Comparison of ENCODE assay signal across 32 cellular contexts in genomic region chr2:80244905-80245584, GRCh38. TPM values are rescaled to one million over a fixed set of nuclear protein-coding genes. Genes with fewer than 3 reads are reported as not detected.
DNase-seq lines count a peak whose midpoint lies in the region; ATAC-seq and TF ChIP-seq lines count a peak whose summit lies in the region.
"Had no signal": no experiment of that assay in that cellular context is flagged by ENCODE, and none has a peak within 500 bp of the region (broad histone marks: within the 10 kb centered on the region; RNA-seq: fewer than 3 reads in every experiment).

No MANE protein-coding gene starts in this region.

- H4K20me1 ChIP-seq in OCI-LY7 (ENCODE audit: insufficient read depth, low read length) (no peaks in the 10 kb centered on the region), neural progenitor cell (ENCODE audit: low read depth) (no peaks in the 10 kb centered on the region)

- peak overlapping the region; percentile 75 for H3K27ac Mint-ChIP-seq in neural progenitor cell
- no peak overlapping the region for H3K27ac Mint-ChIP-seq in WTC11
- H3K27ac Mint-ChIP-seq: activated B cell treated with CpG ODN at 0.5 μM for 24 hours; activated T-cell treated with anti-CD3 and anti-CD28 coated beads, Interleukin-2, amount 50 U/mL, for 24 hours; CD4-positive, CD25-positive, alpha-beta regulatory T cell; effector memory CD8-positive, alpha-beta T cell; immature natural killer cell; natural killer cell treated with Interleukin-12 subunit alpha and Interleukin-12 subunit beta and Interleukin-15 and Interleukin-18, amount 100 ng/mL, for 72 hours; stimulated activated effector memory CD8-positive, alpha-beta T cell treated with anti-CD3 and anti-CD28 coated beads, Interleukin-12 subunit alpha, Interleukin-12 subunit beta, amount 100 ng/mL, for 72 hours had no signal

- no peaks in the 10 kb centered on the region for H3K9me3 ChIP-seq in OCI-LY7 (ENCODE audit: low read length)
- no peaks in the 10 kb centered on the region for H3K9me3 ChIP-seq in neural progenitor cell (ENCODE audit: low read depth)
- H3K9me3 ChIP-seq: SJCRH30, upper lobe of left lung had no signal

- H3K4me2 ChIP-seq in OCI-LY7 (ENCODE audit: low read length) (0 out of 2 replicates have a peak overlapping the region, but pooled peaks have one; percentile 26), neural progenitor cell (no peak overlapping the region)
- H3K4me2 ChIP-seq: KMS-11 had no signal

- no peaks in the 10 kb centered on the region for H3K36me3 ChIP-seq in OCI-LY7 (ENCODE audit: insufficient read depth, low read length)
- no peaks in the 10 kb centered on the region for H3K36me3 ChIP-seq in neural progenitor cell
- H3K36me3 ChIP-seq: SJCRH30, upper lobe of left lung had no signal

- H3K27ac ChIP-seq in OCI-LY7 (ENCODE audit: low read depth, low read length, poor library complexity, severe bottlenecking) (no peak overlapping the region), neural progenitor cell (no peak overlapping the region)
- H3K27ac ChIP-seq: HL-60, KMS-11, SJCRH30, upper lobe of left lung had no signal

- H3K4me1 ChIP-seq in OCI-LY7 (ENCODE audit: insufficient read depth, low read length, poor library complexity, severe bottlenecking) (no peaks in the 10 kb centered on the region), neural progenitor cell (no peaks in the 10 kb centered on the region)
- H3K4me1 ChIP-seq: SJCRH30 had no signal

- intact Hi-C loops in OCI-LY7 (cut with micrococcal nuclease; ENCODE audit: unreplicated experiment), result no loop called here

- no peak overlapping the region for H3K9ac ChIP-seq in neural progenitor cell
- H3K9ac ChIP-seq: KMS-11 had no signal

- no peak for TF ChIP-seq CTCF in OCI-LY7 (conservative IDR thresholded peaks at IDR 0.05; ENCODE audit: low read length)
- TF ChIP-seq CTCF in neural progenitor cell (IDR thresholded peaks at IDR 0.05), result no peak
- TF ChIP-seq CTCF in WTC11 (IDR thresholded peaks at IDR 0.05), result no peak

- H3K36me3 Mint-ChIP-seq in neural progenitor cell (peaks cover 2% of the 10 kb centered on the region), WTC11 (no peaks in the 10 kb centered on the region)
- H3K36me3 Mint-ChIP-seq: CD4-positive, CD25-positive, alpha-beta regulatory T cell; immature natural killer cell; natural killer cell treated with Interleukin-12 subunit alpha and Interleukin-12 subunit beta and Interleukin-15 and Interleukin-18, amount 100 ng/mL, for 72 hours; stimulated activated effector memory CD8-positive, alpha-beta T cell treated with anti-CD3 and anti-CD28 coated beads, Interleukin-12 subunit alpha, Interleukin-12 subunit beta, amount 100 ng/mL, for 72 hours had no signal

- no peaks in the 10 kb centered on the region for H3K79me2 ChIP-seq in OCI-LY7 (ENCODE audit: insufficient read depth, low read depth, low read length)
- no peaks in the 10 kb centered on the region for H3K79me2 ChIP-seq in neural progenitor cell (ENCODE audit: low read depth)

- ATAC-seq in HG03432 (IDR thresholded peaks at IDR 0.05; ENCODE audit: unreplicated experiment) (peak; percentile 57), GM18511 (IDR thresholded peaks at IDR 0.05; ENCODE audit: unreplicated experiment) (no peak), WTC11 (no peak)
- ATAC-seq: effector memory CD8-positive, alpha-beta T cell; left cardiac atrium; natural killer cell treated with Interleukin-12 subunit alpha and Interleukin-12 subunit beta and Interleukin-15 and Interleukin-18, amount 100 ng/mL, for 72 hours; stimulated activated effector memory CD8-positive, alpha-beta T cell treated with anti-CD3 and anti-CD28 coated beads, Interleukin-12 subunit alpha, Interleukin-12 subunit beta, amount 100 ng/mL, for 72 hours had no signal

- H3K9me3 Mint-ChIP-seq in neural progenitor cell (no peaks in the 10 kb centered on the region), WTC11 (no peaks in the 10 kb centered on the region)

- no peak overlapping the region for H3K4me3 ChIP-seq in OCI-LY7 (ENCODE audit: low read depth, low read length, poor library complexity, severe bottlenecking)
- no peak overlapping the region for H3K4me3 ChIP-seq in neural progenitor cell
- H3K4me3 ChIP-seq: SJCRH30, upper lobe of left lung had no signal

- H2AFZ ChIP-seq in OCI-LY7 (ENCODE audit: low read length) (no peak overlapping the region), neural progenitor cell (replicated peaks) (no peak overlapping the region)

- H3K9me2 ChIP-seq in OCI-LY7 (ENCODE audit: insufficient read depth, low read length), result no peaks in the 10 kb centered on the region

- no peaks in the 10 kb centered on the region for H3F3A ChIP-seq in neural progenitor cell (ENCODE audit: low read depth)

- CTCF ChIA-PET in OCI-LY7 (lab: Charles Lee; ENCODE audit: unreplicated experiment) (no interaction called here), WTC11 (lab: Charles Lee) (no interaction called here)

- H3K4me3 Mint-ChIP-seq in neural progenitor cell, result no peak overlapping the region
- no peak overlapping the region for H3K4me3 Mint-ChIP-seq in WTC11
- H3K4me3 Mint-ChIP-seq: activated B cell treated with CpG ODN at 0.5 μM for 24 hours; activated T-cell treated with anti-CD3 and anti-CD28 coated beads, Interleukin-2, amount 50 U/mL, for 24 hours; CD4-positive, CD25-positive, alpha-beta regulatory T cell; effector memory CD8-positive, alpha-beta T cell; immature natural killer cell; natural killer cell treated with Interleukin-12 subunit alpha and Interleukin-12 subunit beta and Interleukin-15 and Interleukin-18, amount 100 ng/mL, for 72 hours; stimulated activated effector memory CD8-positive, alpha-beta T cell treated with anti-CD3 and anti-CD28 coated beads, Interleukin-12 subunit alpha, Interleukin-12 subunit beta, amount 100 ng/mL, for 72 hours had no signal

- H3K27me3 Mint-ChIP-seq in neural progenitor cell (ENCODE audit: insufficient read depth, low read depth), result no peaks in the 10 kb centered on the region
- no peaks in the 10 kb centered on the region for H3K27me3 Mint-ChIP-seq in WTC11 (ENCODE audit: low read depth)
- H3K27me3 Mint-ChIP-seq: activated B cell treated with CpG ODN at 0.5 μM for 24 hours; activated T-cell treated with anti-CD3 and anti-CD28 coated beads, Interleukin-2, amount 50 U/mL, for 24 hours; CD4-positive, CD25-positive, alpha-beta regulatory T cell; effector memory CD8-positive, alpha-beta T cell; natural killer cell treated with Interleukin-12 subunit alpha and Interleukin-12 subunit beta and Interleukin-15 and Interleukin-18, amount 100 ng/mL, for 72 hours had no signal

- no TSS peak for BruUV-seq in OCI-LY7 (replicated peaks; lab: Mats Ljungman, UMichigan)

- POLR2A ChIA-PET in OCI-LY7 (lab: Charles Lee), result no interaction called here
- POLR2A ChIA-PET in WTC11 (lab: Charles Lee), result interaction anchor here (0.6 kb wide), 1 partner anchor 900 kb away, joined by 3 read pairs; no protein-coding TSS in a partner anchor

- H3K4me1 Mint-ChIP-seq in neural progenitor cell, result peaks cover 27% of the 10 kb centered on the region
- H3K4me1 Mint-ChIP-seq in WTC11, result peaks cover 13% of the 10 kb centered on the region
- H3K4me1 Mint-ChIP-seq: activated B cell treated with CpG ODN at 0.5 μM for 24 hours; CD4-positive, CD25-positive, alpha-beta regulatory T cell; immature natural killer cell; stimulated activated effector memory CD8-positive, alpha-beta T cell treated with anti-CD3 and anti-CD28 coated beads, Interleukin-12 subunit alpha, Interleukin-12 subunit beta, amount 100 ng/mL, for 72 hours had no signal

- DNase-seq in NCI-H187 (lab: John Stamatoyannopoulos, UW) (peak; percentile 9 to 30), NCI-H187 treated with DMSO at 0.1 percent for 48 hours (lab: John Stamatoyannopoulos, UW) (no peak), OCI-LY7 (ENCODE audit: low spot score) (no peak), neural progenitor cell (ENCODE audit: low spot score) (no peak), cerebellar nuclear complex (lab: John Stamatoyannopoulos, UW) (no peak), WTC11 (ENCODE audit: low spot score) (no peak)
- DNase-seq: activated B cell treated with CpG ODN at 0.5 μM for 24 hours; activated CD4-positive, alpha-beta T cell treated with anti-CD3 and anti-CD28 coated beads, Interleukin-2, amount 50 U/mL, for 1 hour; activated gamma-delta T cell treated with Interleukin-2 at 50 U/mL for 16 hours; activated T-cell treated with anti-CD3 and anti-CD28 coated beads, Interleukin-2, amount 50 U/mL, for 24 hours; caudate nucleus; CD4-positive, CD25-positive, alpha-beta regulatory T cell; effector memory CD8-positive, alpha-beta T cell; immature natural killer cell; left cardiac atrium; MV-4-11; NCI-H2171; NCI-H510A treated with DMSO at 0.1 percent for 48 hours; SJCRH30; SW 1271; upper lobe of left lung had no signal

- no peaks in the 10 kb centered on the region for H3K27me3 ChIP-seq in neural progenitor cell
- H3K27me3 ChIP-seq: SJCRH30, upper lobe of left lung had no signal

TF ChIP-seq in WTC11, 78 proteins besides CTCF, POLR2A, EP300 and RAD21:
- TF ChIP-seq FOXK1 (CRISPR knock-in tag; IDR thresholded peaks at IDR 0.05) (no peak), CBFB (CRISPR knock-in tag; IDR thresholded peaks at IDR 0.05; ENCODE audit: low read depth) (no peak), KAT7 (CRISPR knock-in tag; IDR thresholded peaks at IDR 0.05; ENCODE audit: borderline replicate concordance) (no peak), PREB (CRISPR knock-in tag; IDR thresholded peaks at IDR 0.05; ENCODE audit: borderline replicate concordance) (no peak), GABPB1 (CRISPR knock-in tag; IDR thresholded peaks at IDR 0.05) (no peak), NR3C1 (CRISPR knock-in tag; conservative IDR thresholded peaks at IDR 0.05; ENCODE audit: low read depth) (no peak)

RNA-seq across cellular contexts. Expression of gene LRRTM1, which starts 59.5 kb away (rescaled TPM):
- total RNA-seq in OCI-LY7 (2014; rRNA removed; shearing (Covaris generic)), result not detected in 2 replicates
- total RNA-seq in OCI-LY7 (2022), result not detected in 2 replicates
- 0.84 TPM in 1 of 2 replicates, not detected in the other for total RNA-seq in neural progenitor cell (ENCODE audit: low replicate concordance)
- total RNA-seq in WTC11 (2021), result 1.1 to 1.4 TPM (median 1.2 TPM) in 3 replicates
- total RNA-seq: A172; activated B cell treated with CpG ODN at 0.5 μM for 24 hours; CD4-positive, CD25-positive, alpha-beta regulatory T cell; glomerular endothelial cell; natural killer cell treated with Interleukin-12 subunit alpha and Interleukin-12 subunit beta and Interleukin-15 and Interleukin-18, amount 100 ng/mL, for 72 hours; osteocyte; RPMI7951; SJCRH30; subcutaneous adipose tissue had no signal

Comparison
In these comparisons a context has a peak if more than half of its experiments do, and no peak if none do; other contexts are left out.
1. DNase-seq: peak in NCI-H187 (2 of 2); none in NCI-H187 treated with DMSO at 0.1 percent for 48 hours (single experiment), OCI-LY7 (single experiment), neural progenitor cell (single experiment), cerebellar nuclear complex (0 of 2) and WTC11 (single experiment).